ENCODE assay signal across 15 cellular contexts in the genomic region with DNA sequence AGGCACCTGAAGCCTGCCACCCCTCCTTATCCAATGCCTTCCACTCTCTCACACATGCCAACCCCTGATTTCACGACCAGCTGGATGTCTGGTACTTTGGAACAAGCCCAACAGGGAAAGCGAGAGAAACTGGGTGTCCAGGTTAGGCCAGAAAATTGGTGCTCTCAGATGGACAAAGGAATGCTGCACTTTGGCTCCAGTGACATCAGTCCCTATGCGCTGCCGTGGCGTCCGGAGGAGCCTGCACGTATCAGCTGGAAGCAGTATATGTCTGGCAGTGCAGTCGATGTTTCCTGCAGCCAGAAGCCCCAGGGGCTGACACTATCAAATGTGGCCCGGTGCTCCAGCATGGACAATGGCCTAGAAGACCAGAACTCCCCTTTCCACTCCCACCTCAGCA.
"Had no signal": no experiment of that assay in that cellular context is flagged by ENCODE, and none has a peak within 500 bp of the region (broad histone marks: within the 10 kb centered on the region; RNA-seq: fewer than 3 reads in every experiment).

No MANE protein-coding gene starts in this region.

- H3K9me3 Mint-ChIP-seq: activated T-helper 1 cell treated with anti-CD3 and anti-CD28 coated beads, Interleukin-12 subunit alpha, Interleukin-12 subunit beta, Interleukin-2, Interleukin-4 antibody, amounts not matched to agents 30 ng/mL and 10 ng/mL and 1 ng/mL, durations not matched to agents 14 hours and 24 hours and 36 hours had no signal

- H3K4me1 ChIP-seq: body of pancreas, left lung, tibial nerve had no signal

- H3K4me3 Mint-ChIP-seq: activated naive CD8-positive, alpha-beta T cell; activated T-helper 1 cell treated with anti-CD3 and anti-CD28 coated beads, Interleukin-12 subunit alpha, Interleukin-12 subunit beta, Interleukin-2, Interleukin-4 antibody, amounts not matched to agents 30 ng/mL and 10 ng/mL and 1 ng/mL, durations not matched to agents 14 hours and 24 hours and 36 hours had no signal

- H3K9me3 ChIP-seq: body of pancreas, left lung, tibial nerve had no signal

- H3K27me3 ChIP-seq: body of pancreas, left lung, tibial nerve had no signal

- H3K27me3 Mint-ChIP-seq: activated naive CD8-positive, alpha-beta T cell; progenitor cell of endocrine pancreas had no signal

- H3K27ac ChIP-seq: body of pancreas, coronary artery, left lung, tibial nerve had no signal

- H3K4me3 ChIP-seq: body of pancreas, coronary artery, left lung, tibial nerve had no signal

- H3K27ac Mint-ChIP-seq: activated naive CD8-positive, alpha-beta T cell; activated T-helper 1 cell treated with anti-CD3 and anti-CD28 coated beads, Interleukin-12 subunit alpha, Interleukin-12 subunit beta, Interleukin-2, Interleukin-4 antibody, amounts not matched to agents 30 ng/mL and 10 ng/mL and 1 ng/mL, durations not matched to agents 14 hours and 24 hours and 36 hours; progenitor cell of endocrine pancreas had no signal

- ATAC-seq: body of pancreas, left lung had no signal

- DNase-seq: activated CD4-positive, alpha-beta T cell treated with anti-CD3 and anti-CD28 coated beads for 4 hours; activated CD8-positive, alpha-beta memory T cell treated with anti-CD3 and anti-CD28 coated beads, Interleukin-2, amount 50 U/mL, for 4 hours; amygdala; body of pancreas; hypothalamus; kidney; left lung; mammary epithelial cell; midbrain; stimulated activated naive CD4-positive, alpha-beta T cell treated with Interleukin-2 at 50 U/mL for 16 hours had no signal
